Comparison of ENCODE assay signal across 8 cellular contexts in the genomic region with DNA sequence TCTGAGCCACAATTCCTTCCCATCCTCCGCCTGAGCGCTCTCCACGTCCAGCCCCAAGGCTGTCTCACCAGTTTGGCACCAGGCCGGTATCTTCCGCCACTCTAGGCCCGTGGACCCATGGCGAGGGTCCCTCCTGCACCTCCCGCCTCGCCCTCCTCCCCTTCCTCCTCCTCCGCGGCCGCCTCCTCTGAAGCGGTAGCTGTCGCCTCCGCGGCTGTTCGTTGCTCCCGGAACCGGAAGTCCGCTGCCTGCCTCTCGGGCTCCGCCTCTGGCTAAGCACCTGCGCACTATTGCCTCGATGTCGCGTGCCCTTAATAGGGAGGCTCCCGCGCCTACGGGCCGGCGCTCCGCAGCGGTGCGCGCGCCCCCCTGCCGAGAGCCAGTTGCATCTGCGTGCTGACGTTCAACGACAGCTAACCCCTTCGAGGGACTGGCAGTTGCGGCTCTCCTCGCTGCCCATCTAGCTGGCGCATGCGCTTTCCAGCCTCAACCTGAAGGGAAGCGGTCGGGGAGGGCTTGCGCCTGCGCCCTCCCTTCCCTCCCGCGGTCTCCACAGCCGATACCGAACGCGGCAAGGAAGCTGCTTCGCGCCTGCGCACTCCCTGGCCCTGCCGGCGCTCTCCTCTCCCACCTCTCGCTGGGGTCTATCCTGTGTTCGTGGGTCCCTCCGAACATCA. TPM values are rescaled to one million over a fixed set of nuclear protein-coding genes. Genes with fewer than 3 reads are reported as not detected.
DNase-seq lines count a peak whose midpoint lies in the region; ATAC-seq, FAIRE-seq and TF ChIP-seq lines count a peak whose summit lies in the region.

TSS of gene MBD1 (minus strand) at position 229 of the 677 bp plus-strand sequence. CDS start 1,531 bp downstream, outside the sequence.

- no peaks in the 10 kb centered on the region for H3K9me3 ChIP-seq in cardiac muscle cell (ENCODE audit: low read depth)
- H3K9me3 ChIP-seq in trophoblast cell (ENCODE audit: insufficient read depth, low read depth, low read length): no peaks in the 10 kb centered on the region
- no peaks in the 10 kb centered on the region for H3K9me3 ChIP-seq in transverse colon

- peak within 1 kb of the TSS; percentile 90 to 96 (median 96) for H3K4me3 Mint-ChIP-seq in T-cell

- intact Hi-C loops in transverse colon (cut with DNase I; ENCODE audit: low total_unique reads): no loop called here

- ATAC-seq in HG02840 (IDR thresholded peaks at IDR 0.05; ENCODE audit: low FRiP score, unreplicated experiment) (peak; percentile 88), T-cell (replicated peaks in 1 of 4) (peak; percentile 89 to 93 (median 92))

- H2AFZ ChIP-seq in trophoblast cell (ENCODE audit: insufficient read depth, low read length, poor library complexity): peak within 1 kb of the TSS; percentile 64

- peak; percentile 100 for FAIRE-seq in GM12891 (lab: Jason Lieb, UNC)

- TF ChIP-seq POLR2A in GM12891 (IDR thresholded peaks at IDR 0.05; ENCODE audit: low read depth, low read length): peak; percentile 95
- peak; percentile 96 for TF ChIP-seq POLR2A in transverse colon (IDR thresholded peaks at IDR 0.05)

- peak within 1 kb of the TSS; percentile 80 for H4K91ac ChIP-seq in trophoblast cell (ENCODE audit: low read depth, low read length)

- H2BK5ac ChIP-seq in trophoblast cell (ENCODE audit: low read depth, low read length, poor library complexity): peak within 1 kb of the TSS; percentile 29

- H3K18ac ChIP-seq in trophoblast cell (ENCODE audit: low read length): peak within 1 kb of the TSS; percentile 74

- peaks cover 41 to 55% (median 46%) of the 10 kb centered on the region in 3 donors for H3K4me1 Mint-ChIP-seq in T-cell

- peak; percentile 97 for DNase-seq in GM12891 (ENCODE audit: insufficient read length, low spot score)
- DNase-seq in NCI-H1436 treated with DMSO at 0.1 percent for 48 hours (lab: John Stamatoyannopoulos, UW): peak; percentile 86
- DNase-seq in T-cell: peak; percentile 92 to 99 (median 96)
- peak; percentile 99 to 100 for DNase-seq in cardiac muscle cell (ENCODE audit: low read depth in 1 of 2, low spot score in 1 of 2)
- DNase-seq in trophoblast cell: peak; percentile 98
- DNase-seq in transverse colon: peak; percentile 97

- H3K4ac ChIP-seq in trophoblast cell (ENCODE audit: low read depth, low read length): peak within 1 kb of the TSS; percentile 50

- peaks cover 9% of the 10 kb centered on the region for H3K79me1 ChIP-seq in trophoblast cell (ENCODE audit: low read length)

- no peak within 1 kb of the TSS for H3K27ac ChIP-seq in adipose tissue (ENCODE audit: low read depth, low read length)
- H3K27ac ChIP-seq in cardiac muscle cell: peak within 1 kb of the TSS; percentile 86
- peak within 1 kb of the TSS; percentile 77 for H3K27ac ChIP-seq in trophoblast cell (ENCODE audit: low read depth, low read length)
- peak within 1 kb of the TSS; percentile 94 to 98 (median 95) for H3K27ac ChIP-seq in transverse colon

- no peak within 1 kb of the TSS for H2BK12ac ChIP-seq in trophoblast cell (ENCODE audit: low read length)

- CTCF ChIA-PET in T-cell (lab: Charles Lee): interaction anchor here in 1 of 2 donors (0.6 to 2.1 kb wide), 6 partner anchors 10 to 1745 kb away, joined by 3 to 11 read pairs (median 6); partner anchors contain the start of gene CFAP53

- H3K36me3 ChIP-seq in cardiac muscle cell: peaks cover 33% of the 10 kb centered on the region
- H3K36me3 ChIP-seq in trophoblast cell (ENCODE audit: control insufficient read depth in 1 of 2, insufficient read depth in 2 of 2, low read length in 2 of 2): peaks cover 48 to 53% of the 10 kb centered on the region in 2 experiments
- peaks cover 0 to 11% (median 7%) of the 10 kb centered on the region in 4 donors for H3K36me3 ChIP-seq in transverse colon

- H3K9me3 Mint-ChIP-seq in T-cell: no peaks in the 10 kb centered on the region

- H3K27ac Mint-ChIP-seq in T-cell: peak within 1 kb of the TSS; percentile 87 to 92

- in situ Hi-C loops in transverse colon (cut with MboI; ENCODE audit: low pct_ligation_motif_present in 1 of 4, low pct_unique_long_range_greater_than_20kb in 1 of 4, low sequenced_read_pairs in 3 of 4): loop anchor here in 1 of 4 donors (25.0 kb wide), 1 partner anchor 794 kb away; the partner anchor contains the start of genes C18orf32 and RPL17

- peak within 1 kb of the TSS; percentile 76 for H3K4me2 ChIP-seq in trophoblast cell (ENCODE audit: low read length)

- peak within 1 kb of the TSS; percentile 79 for H4K12ac ChIP-seq in trophoblast cell (ENCODE audit: low read depth, low read length)

- peak within 1 kb of the TSS; percentile 39 for H2BK120ac ChIP-seq in trophoblast cell (ENCODE audit: insufficient read depth, low read length, poor library complexity)

- no peaks in the 10 kb centered on the region for H3K4me1 ChIP-seq in cardiac muscle cell (ENCODE audit: low read depth)
- peaks cover 15 to 17% of the 10 kb centered on the region in 2 experiments for H3K4me1 ChIP-seq in trophoblast cell (ENCODE audit: control insufficient read depth in 1 of 2, insufficient read depth in 2 of 2, low read length in 2 of 2)
- peaks cover 16 to 30% (median 25%) of the 10 kb centered on the region in 4 donors for H3K4me1 ChIP-seq in transverse colon

- H3K9ac ChIP-seq in trophoblast cell (ENCODE audit: low read length): peak within 1 kb of the TSS; percentile 93

- H2AK5ac ChIP-seq in trophoblast cell (ENCODE audit: low read length): peak within 1 kb of the TSS; percentile 65

- peak within 1 kb of the TSS; percentile 43 for H3K4me3 ChIP-seq in cardiac muscle cell
- peak within 1 kb of the TSS; percentile 99 for H3K4me3 ChIP-seq in trophoblast cell (ENCODE audit: low read depth, low read length)
- peak within 1 kb of the TSS; percentile 62 to 86 (median 83) for H3K4me3 ChIP-seq in transverse colon

- H3K27me3 Mint-ChIP-seq in T-cell: no peaks in the 10 kb centered on the region

- H3K14ac ChIP-seq in trophoblast cell (ENCODE audit: low read length): peak within 1 kb of the TSS; percentile 88

- POLR2A ChIA-PET in T-cell (lab: Charles Lee): interaction anchor here (0.6 to 1.2 kb wide), 9 partner anchors 8 to 1330 kb away, joined by 3 to 5 read pairs (median 4); partner anchors contain the start of gene SMAD4 (in 1 of the 2)

- H3K27me3 ChIP-seq in cardiac muscle cell: no peaks in the 10 kb centered on the region
- no peaks in the 10 kb centered on the region for H3K27me3 ChIP-seq in trophoblast cell (ENCODE audit: insufficient read depth, low read length)
- no peaks in the 10 kb centered on the region for H3K27me3 ChIP-seq in transverse colon

- H4K8ac ChIP-seq in trophoblast cell (ENCODE audit: low read depth, low read length): peak within 1 kb of the TSS; percentile 96

- WGBS in adipose tissue, 3 donors: 0 to 1% (median 0%) methylated on average over 56 to 63 of the region's 63 CpGs
- WGBS in trophoblast cell (ENCODE audit: extremely low coverage, insufficient coverage, insufficient read length): no CpG with 5 or more reads among the region's 63 CpGs
- WGBS in transverse colon (ENCODE audit: low coverage in 1 of 2), 2 donors: 1% methylated on average over 58 of the region's 63 CpGs; no CpG with 5 or more reads in 1 of the 2 donors

- no peak for TF ChIP-seq EP300 in transverse colon (IDR thresholded peaks at IDR 0.05; ENCODE audit: low read depth)

- H3K36me3 Mint-ChIP-seq in T-cell: peaks cover 48% of the 10 kb centered on the region

- no peak within 1 kb of the TSS for H3K23ac ChIP-seq in trophoblast cell (ENCODE audit: low read length)

- H3K79me2 ChIP-seq in trophoblast cell (ENCODE audit: control insufficient read depth, insufficient read depth, low read length, poor library complexity): peaks cover 13% of the 10 kb centered on the region

- peak; percentile 23 for TF ChIP-seq CTCF in cardiac muscle cell (IDR thresholded peaks at IDR 0.05; ENCODE audit: low read depth, low read length)
- TF ChIP-seq CTCF in transverse colon (IDR thresholded peaks at IDR 0.05): peak; percentile 34 to 70 (median 42)

TF ChIP-seq in GM12891, 5 proteins besides CTCF, POLR2A, EP300 and RAD21:
- TF ChIP-seq SPI1 (IDR thresholded peaks at IDR 0.05; ENCODE audit: low read depth, low read length) (peak; percentile 39), POU2F2 (IDR thresholded peaks at IDR 0.05; ENCODE audit: low read depth, low read length) (peak; percentile 82), POLR2AphosphoS5 (IDR thresholded peaks at IDR 0.05; ENCODE audit: low read depth, low read length) (peak; percentile 97), TAF1 (IDR thresholded peaks at IDR 0.05; ENCODE audit: low read depth, low read length) (peak; percentile 85), PAX5 (IDR thresholded peaks at IDR 0.05; ENCODE audit: insufficient read depth, low read length, severe bottlenecking) (peak; percentile 96)

RNA-seq across cellular contexts. Expression of gene MBD1, which starts in this region (rescaled TPM):
- 63.6 TPM for polyA plus RNA-seq in GM12891 (2012; ENCODE audit: low read depth, missing spikeins)
- total RNA-seq in T-cell (100 to 1,000 TPM in 4 of 5 donors, 10 to 100 TPM in 1; 98.2 to 151 (median 136) TPM), cardiac muscle cell (113 and 167 TPM in 2 replicates), transverse colon (10 to 100 TPM; 65.1 to 97.8 (median 83.0) TPM)
- polyA plus RNA-seq in adipose tissue (10 to 100 TPM; 25.6 to 39.3 (median 29.6) TPM), cardiac muscle cell (78.9 and 79.7 TPM in 2 replicates)
- 39.5 and 40.1 TPM in 2 replicates for polyA plus RNA-seq in trophoblast cell (2013)

Comparison
In these comparisons a context has a peak if more than half of its experiments do, and no peak if none do; other contexts are left out.
1. H3K4me3 ChIP-seq: peak in every context shown above with its lines; median percentile 99 in trophoblast cell; 83 in transverse colon; 43 in cardiac muscle cell.